In genomic region chr9:123099548-123099947, GRCh38 we compare ENCODE assay signal across 22 cellular contexts.
"Had no signal": no experiment of that assay in that cellular context is flagged by ENCODE, and none has a peak within 500 bp of the region (broad histone marks: within the 10 kb centered on the region; RNA-seq: fewer than 3 reads in every experiment).

No MANE protein-coding gene starts in this region.

- H3K27ac Mint-ChIP-seq: activated CD4-positive, alpha-beta memory T cell treated with anti-CD3 and anti-CD28 coated beads for 36 hours; activated CD4-positive, alpha-beta T cell treated with anti-CD3 and anti-CD28 coated beads, Interleukin-2, amount 10 ng/mL, durations not matched to agents 24 days and 14 days; activated T-cell treated with anti-CD3 and anti-CD28 coated beads, Interleukin-2, amount 50 U/mL, for 72 hours; endodermal cell had no signal

- H3K27me3 Mint-ChIP-seq: activated CD4-positive, alpha-beta memory T cell treated with anti-CD3 and anti-CD28 coated beads for 36 hours; activated CD4-positive, alpha-beta T cell treated with anti-CD3 and anti-CD28 coated beads, Interleukin-2, amount 10 ng/mL, durations not matched to agents 24 days and 14 days; brain; naive thymus-derived CD8-positive, alpha-beta T cell had no signal

- H3K36me3 Mint-ChIP-seq: activated naive CD4-positive, alpha-beta T cell treated with anti-CD3 and anti-CD28 coated beads, Interleukin-2, amount 50 U/mL, for 72 hours had no signal

- H3K9me3 Mint-ChIP-seq: activated CD4-positive, alpha-beta memory T cell treated with anti-CD3 and anti-CD28 coated beads for 36 hours; activated CD4-positive, alpha-beta T cell treated with anti-CD3 and anti-CD28 coated beads, Interleukin-2, amount 10 ng/mL, durations not matched to agents 24 days and 14 days; activated naive CD4-positive, alpha-beta T cell treated with anti-CD3 and anti-CD28 coated beads, Interleukin-2, amount 50 U/mL, for 72 hours; activated T-cell treated with anti-CD3 and anti-CD28 coated beads, Interleukin-2, amount 50 U/mL, for 72 hours; brain; endodermal cell; naive thymus-derived CD8-positive, alpha-beta T cell; neural progenitor cell had no signal

- ATAC-seq: activated naive CD4-positive, alpha-beta T cell treated with anti-CD3 and anti-CD28 coated beads, Interleukin-2, amount 50 U/mL, for 72 hours; activated T-cell treated with anti-CD3 and anti-CD28 coated beads, Interleukin-2, amount 50 U/mL, for 72 hours; left ventricle myocardium superior; naive thymus-derived CD8-positive, alpha-beta T cell had no signal

- H3K4me1 Mint-ChIP-seq: activated CD4-positive, alpha-beta T cell treated with anti-CD3 and anti-CD28 coated beads, Interleukin-2, amount 10 ng/mL, durations not matched to agents 24 days and 14 days; brain had no signal

- H3K4me3 Mint-ChIP-seq: activated CD4-positive, alpha-beta memory T cell treated with anti-CD3 and anti-CD28 coated beads for 36 hours; activated CD4-positive, alpha-beta T cell treated with anti-CD3 and anti-CD28 coated beads, Interleukin-2, amount 10 ng/mL, durations not matched to agents 24 days and 14 days; activated T-cell treated with anti-CD3 and anti-CD28 coated beads, Interleukin-2, amount 50 U/mL, for 72 hours; brain; endodermal cell; naive thymus-derived CD8-positive, alpha-beta T cell; neural progenitor cell had no signal

- DNase-seq: activated CD4-positive, alpha-beta memory T cell treated with anti-CD3 and anti-CD28 coated beads for 36 hours; activated CD4-positive, alpha-beta T cell treated with anti-CD3 and anti-CD28 coated beads, Interleukin-2, amount 10 ng/mL, durations not matched to agents 24 days and 14 days; activated CD4-positive, CD25-positive, alpha-beta regulatory T cell treated with anti-CD3 and anti-CD28 coated beads, Interleukin-2, amount 50 U/mL, for 72 hours; activated naive CD4-positive, alpha-beta T cell; activated T-cell treated with anti-CD3 and anti-CD28 coated beads, Interleukin-2, amount 50 U/mL, for 72 hours; adrenal gland; aorta; cerebellar nuclear complex; cortex of kidney; endodermal cell; esophagus squamous epithelium; foreskin melanocyte; islet precursor cell; left ventricle myocardium superior; mammary epithelial cell; naive thymus-derived CD8-positive, alpha-beta T cell; spleen; stimulated activated naive CD4-positive, alpha-beta T cell treated with Interleukin-2 at 50 U/mL for 16 hours; T-helper 9 cell had no signal
